ENCODE assay signal across 8 cellular contexts in genomic region chr7:30330134-30331111, GRCh38. TPM values are rescaled to one million over a fixed set of nuclear protein-coding genes. Genes with fewer than 3 reads are reported as not detected.
A peak's percentile ranks its signal among the peaks of the same experiment; 100 is the strongest.
DNase-seq lines count a peak whose midpoint lies in the region; ATAC-seq and TF ChIP-seq lines count a peak whose summit lies in the region.
"Had no signal": no experiment of that assay in that cellular context is flagged by ENCODE, and none has a peak within 500 bp of the region (broad histone marks: within the 10 kb centered on the region; RNA-seq: fewer than 3 reads in every experiment).

No MANE protein-coding gene starts in this region.

- no peak for TF ChIP-seq CTCF in prostate gland (IDR thresholded peaks at IDR 0.05)

- ATAC-seq in GM19025 (IDR thresholded peaks at IDR 0.05; ENCODE audit: low read depth, unreplicated experiment) = peak; percentile 90
- ATAC-seq in HG02759 (IDR thresholded peaks at IDR 0.05; ENCODE audit: unreplicated experiment) = peak; percentile 88
- no peak for ATAC-seq in SK-N-SH treated with all-trans-retinoic acid at 6 μM for 48 hours

- no peaks in the 10 kb centered on the region for H3K4me1 ChIP-seq in prostate gland (replicated peaks)

- H3K27me3 ChIP-seq in prostate gland (replicated peaks; ENCODE audit: insufficient read depth) = no peaks in the 10 kb centered on the region
- H3K27me3 ChIP-seq: SJSA1 had no signal

- WGBS in prostate gland = 42% methylated on average over 3 of the region's 3 CpGs

- no peak for TF ChIP-seq POLR2A in prostate gland (IDR thresholded peaks at IDR 0.05)

- no peak overlapping the region for H3K4me3 ChIP-seq in prostate gland
- H3K4me3 ChIP-seq: SJSA1 had no signal

- DNase-seq in NCI-H2107 (lab: John Stamatoyannopoulos, UW) (peak; percentile 71), fibroblast of peridontal ligament (ENCODE audit: extremely low read depth) (peak; percentile 77), prostate gland (ENCODE audit: low spot score) (no peak), superior temporal gyrus (ENCODE audit: extremely low spot score) (no peak)

- no peaks in the 10 kb centered on the region for H3K36me3 ChIP-seq in prostate gland
- H3K36me3 ChIP-seq: SJSA1 had no signal

- intact Hi-C loops in prostate gland (cut with DNase I) = no loop called here

- no peak overlapping the region for H3K27ac ChIP-seq in prostate gland
- H3K27ac ChIP-seq: SJSA1 had no signal

- no peaks in the 10 kb centered on the region for H3K9me3 ChIP-seq in prostate gland
- H3K9me3 ChIP-seq: SJSA1 had no signal

TF ChIP-seq in SK-N-SH treated with all-trans-retinoic acid at 6 μM for 48 hours, 23 proteins besides CTCF, POLR2A, EP300 and RAD21:
- TF ChIP-seq RARB (CRISPR knock-in tag; IDR thresholded peaks at IDR 0.05) = no peak
- TF ChIP-seq PATZ1 (CRISPR knock-in tag; IDR thresholded peaks at IDR 0.05; ENCODE audit: borderline replicate concordance) = no peak
- TF ChIP-seq ZC3H10 (CRISPR knock-in tag; IDR thresholded peaks at IDR 0.05) = no peak
- no peak for TF ChIP-seq ESRRG (CRISPR knock-in tag; IDR thresholded peaks at IDR 0.05)
- no peak for TF ChIP-seq TCF4 (CRISPR knock-in tag; IDR thresholded peaks at IDR 0.05; ENCODE audit: borderline replicate concordance)
- no peak for TF ChIP-seq CSDC2 (CRISPR knock-in tag; IDR thresholded peaks at IDR 0.05)
- TF ChIP-seq TSHZ2 (CRISPR knock-in tag; IDR thresholded peaks at IDR 0.05) = no peak
- no peak for TF ChIP-seq ZNF70 (CRISPR knock-in tag; IDR thresholded peaks at IDR 0.05)
- no peak for TF ChIP-seq ARNTL (CRISPR knock-in tag; IDR thresholded peaks at IDR 0.05; ENCODE audit: borderline replicate concordance, low read depth)
- TF ChIP-seq GLIS3 (CRISPR knock-in tag; IDR thresholded peaks at IDR 0.05) = no peak
- TF ChIP-seq ZNF565 (CRISPR knock-in tag; conservative IDR thresholded peaks at IDR 0.05; ENCODE audit: low read depth) = no peak
- no peak for TF ChIP-seq TOX (CRISPR knock-in tag; IDR thresholded peaks at IDR 0.05; ENCODE audit: borderline replicate concordance)
- TF ChIP-seq BACH2 (CRISPR knock-in tag; IDR thresholded peaks at IDR 0.05; ENCODE audit: borderline replicate concordance) = no peak
- no peak for TF ChIP-seq ZFP3 (CRISPR knock-in tag; IDR thresholded peaks at IDR 0.05)

RNA-seq across cellular contexts. Expression of gene ZNRF2, which starts 46.0 kb away (rescaled TPM):
- 10 to 100 TPM; 23.0 to 35.2 TPM for total RNA-seq in prostate gland

Comparison
In these comparisons a context has a peak if more than half of its experiments do, and no peak if none do; other contexts are left out.
1. DNase-seq: peak in NCI-H2107 (single experiment) and fibroblast of peridontal ligament (single experiment); none in prostate gland (single experiment) and superior temporal gyrus (single experiment).